Comparison of ENCODE assay signal across 8 cellular contexts in genomic region chr14:75002392-75003249, GRCh38.
DNase-seq lines count a peak whose midpoint lies in the region; ATAC-seq and TF ChIP-seq lines count a peak whose summit lies in the region.

TSS of gene EIF2B2 (plus strand) at chr14:75002921. CDS start at chr14:75002991, 70 bp downstream.

- H3K27ac Mint-ChIP-seq in central memory CD8-positive, alpha-beta T cell (ENCODE audit: low read depth) = peak within 1 kb of the TSS; percentile 97

- H3K4me3 Mint-ChIP-seq in central memory CD8-positive, alpha-beta T cell = peak within 1 kb of the TSS; percentile 97

- H3K4me3 ChIP-seq in AG09309 (ENCODE audit: control insufficient read depth, low read depth, low read length) = peak within 1 kb of the TSS; percentile 87

- peaks cover 45% of the 10 kb centered on the region for H3K4me1 Mint-ChIP-seq in central memory CD8-positive, alpha-beta T cell

- ATAC-seq in GM19025 (IDR thresholded peaks at IDR 0.05; ENCODE audit: low read depth, unreplicated experiment) (peak; percentile 97), HG03342 (IDR thresholded peaks at IDR 0.05; ENCODE audit: unreplicated experiment) (peak; percentile 97)
- ATAC-seq in central memory CD8-positive, alpha-beta T cell (replicated peaks; ENCODE audit: extremely low read depth, poor library complexity, severe bottlenecking) = peak; percentile 93

- no peaks in the 10 kb centered on the region for H3K27me3 Mint-ChIP-seq in central memory CD8-positive, alpha-beta T cell

- TF ChIP-seq CTCF in AG09309 (IDR thresholded peaks at IDR 0.05; ENCODE audit: control insufficient read depth, insufficient read depth, low read depth, low read length, missing control alignments) = peak; percentile 8

- H3K36me3 Mint-ChIP-seq in central memory CD8-positive, alpha-beta T cell (ENCODE audit: insufficient read depth) = peaks cover 39% of the 10 kb centered on the region

- no peaks in the 10 kb centered on the region for H3K9me3 Mint-ChIP-seq in central memory CD8-positive, alpha-beta T cell

- DNase-seq in AG09309 (ENCODE audit: low read depth) = peak; percentile 72
- DNase-seq in NCI-H446 (lab: John Stamatoyannopoulos, UW) = peak; percentile 89 to 97
- DNase-seq in activated CD4-positive, CD25-positive, alpha-beta regulatory T cell treated with anti-CD3 and anti-CD28 coated beads, Interleukin-2, amount 50 U/mL, for 16 hours (ENCODE audit: low read depth, low spot score) = peak; percentile 99
- peak; percentile 98 to 99 for DNase-seq in central memory CD8-positive, alpha-beta T cell (ENCODE audit: low spot score in 2 of 2)
- DNase-seq in iris pigment epithelial cell (ENCODE audit: low read depth) = peak; percentile 95
- peak; percentile 98 for DNase-seq in stimulated activated CD4-positive, alpha-beta T cell treated with anti-CD3 and anti-CD28 coated beads, Interleukin-12 subunit alpha, Interleukin-12 subunit beta, amount 100 ng/mL, for 4 hours

Comparison
In these comparisons a context has a peak if more than half of its experiments do, and no peak if none do; other contexts are left out.
1. Peak in every context shown above with its lines: DNase-seq, ATAC-seq and H3K4me3 ChIP-seq.